18 cellular contexts compared by ENCODE assay signal in genomic region chr22:49230194-49230577, GRCh38.
DNase-seq lines count a peak whose midpoint lies in the region; ATAC-seq and TF ChIP-seq lines count a peak whose summit lies in the region.
"Had no signal": no experiment of that assay in that cellular context is flagged by ENCODE, and none has a peak within 500 bp of the region (broad histone marks: within the 10 kb centered on the region; RNA-seq: fewer than 3 reads in every experiment).

No MANE protein-coding gene starts in this region.

- H3K4me1 Mint-ChIP-seq in H9 = peaks cover 4 to 6% of the 10 kb centered on the region in 2 experiments; a peak in 3 of 4 replicates
- no peaks in the 10 kb centered on the region for H3K4me1 Mint-ChIP-seq in activated T-helper 2 cell treated with anti-CD3 and anti-CD28 coated beads, Interferon-gamma antibody, Interleukin-2, Interleukin-4, amounts not matched to agents 10 μg/mL and 5 μg/mL and 100 μg/mL, durations not matched to agents 14 hours and 24 hours and 36 hours (ENCODE audit: low read depth)
- H3K4me1 Mint-ChIP-seq: activated naive CD8-positive, alpha-beta T cell treated with anti-CD3 and anti-CD28 coated beads, Interleukin-2, amount 10 ng/mL, durations not matched to agents 7 days and 5 days had no signal

- peaks cover 14% of the 10 kb centered on the region for H3K27me3 Mint-ChIP-seq in H9 (ENCODE audit: low read depth)
- H3K27me3 Mint-ChIP-seq in activated T-helper 2 cell treated with anti-CD3 and anti-CD28 coated beads, Interferon-gamma antibody, Interleukin-2, Interleukin-4, amounts not matched to agents 10 μg/mL and 5 μg/mL and 100 μg/mL, durations not matched to agents 14 hours and 24 hours and 36 hours (ENCODE audit: low read depth) = no peaks in the 10 kb centered on the region
- H3K27me3 Mint-ChIP-seq: activated naive CD8-positive, alpha-beta T cell treated with anti-CD3 and anti-CD28 coated beads, Interleukin-2, amount 10 ng/mL, durations not matched to agents 7 days and 5 days had no signal

- no peak overlapping the region for H2BK12ac ChIP-seq in H9 (ENCODE audit: insufficient read length, low read depth, low read length)
- no peak overlapping the region for H2BK12ac ChIP-seq in mesenchymal stem cell (ENCODE audit: low read length in 2 of 2)

- no peak overlapping the region for H3K9ac ChIP-seq in H9 (ENCODE audit: extremely low read depth, insufficient read length, low read length)
- H3K9ac ChIP-seq in mesenchymal stem cell (ENCODE audit: low read length) = no peak overlapping the region
- H3K9ac ChIP-seq: KMS-11 had no signal

- no peak overlapping the region; the same call in 1 of the 2 replicates for H3K14ac ChIP-seq in H9 (ENCODE audit: insufficient read depth, low read length)
- no peak overlapping the region for H3K14ac ChIP-seq in mesenchymal stem cell (ENCODE audit: low read length in 2 of 2)

- H3K27ac Mint-ChIP-seq in H9 = no peak overlapping the region
- no peak overlapping the region for H3K27ac Mint-ChIP-seq in activated T-helper 2 cell treated with anti-CD3 and anti-CD28 coated beads, Interferon-gamma antibody, Interleukin-2, Interleukin-4, amounts not matched to agents 10 μg/mL and 5 μg/mL and 100 μg/mL, durations not matched to agents 14 hours and 24 hours and 36 hours
- H3K27ac Mint-ChIP-seq: activated naive CD8-positive, alpha-beta T cell treated with anti-CD3 and anti-CD28 coated beads, Interleukin-2, amount 10 ng/mL, durations not matched to agents 7 days and 5 days had no signal

- no peak overlapping the region for H3K4me2 ChIP-seq in H9 (ENCODE audit: insufficient read depth, insufficient read length, low read length)
- H3K4me2 ChIP-seq in mesenchymal stem cell (ENCODE audit: low read length, poor library complexity, severe bottlenecking) = no peak overlapping the region
- H3K4me2 ChIP-seq: KMS-11 had no signal

- no peak overlapping the region for H3K4me3 Mint-ChIP-seq in H9
- H3K4me3 Mint-ChIP-seq in activated T-helper 2 cell treated with anti-CD3 and anti-CD28 coated beads, Interferon-gamma antibody, Interleukin-2, Interleukin-4, amounts not matched to agents 10 μg/mL and 5 μg/mL and 100 μg/mL, durations not matched to agents 14 hours and 24 hours and 36 hours (ENCODE audit: low read depth) = no peak overlapping the region
- H3K4me3 Mint-ChIP-seq: activated naive CD8-positive, alpha-beta T cell treated with anti-CD3 and anti-CD28 coated beads, Interleukin-2, amount 10 ng/mL, durations not matched to agents 7 days and 5 days had no signal

- intact Hi-C loops in activated T-helper 2 cell treated with anti-CD3 and anti-CD28 coated beads, Interferon-gamma antibody, Interleukin-2, Interleukin-4, amounts not matched to agents 10 μg/mL and 5 μg/mL and 100 μg/mL, durations not matched to agents 14 hours and 24 hours and 36 hours (cut with micrococcal nuclease) = no loop called here

- H2BK120ac ChIP-seq in H9 (ENCODE audit: low read depth, low read length, poor library complexity, severe bottlenecking) (no peak overlapping the region), mesenchymal stem cell (ENCODE audit: low read depth, low read length) (no peak overlapping the region)

- H3K27ac ChIP-seq in H9 (ENCODE audit: insufficient read length, low read depth, low read length) (no peak overlapping the region), mesenchymal stem cell (ENCODE audit: low read length, poor library complexity, severe bottlenecking) (no peak overlapping the region)
- H3K27ac ChIP-seq: heart right ventricle, KMS-11 had no signal

- H3T11ph ChIP-seq in H9 (ENCODE audit: low read length) = no peak overlapping the region

- no peak overlapping the region for H4K5ac ChIP-seq in H9 (ENCODE audit: insufficient read length, low read depth, low read length)

- H3K36me3 Mint-ChIP-seq in H9 (ENCODE audit: insufficient read depth in 1 of 3, low read depth in 3 of 3) = no peaks in the 10 kb centered on the region; a peak in 1 of 7 replicates
- no peaks in the 10 kb centered on the region for H3K36me3 Mint-ChIP-seq in activated T-helper 2 cell treated with anti-CD3 and anti-CD28 coated beads, Interferon-gamma antibody, Interleukin-2, Interleukin-4, amounts not matched to agents 10 μg/mL and 5 μg/mL and 100 μg/mL, durations not matched to agents 14 hours and 24 hours and 36 hours (ENCODE audit: low read depth)
- H3K36me3 Mint-ChIP-seq: activated naive CD8-positive, alpha-beta T cell treated with anti-CD3 and anti-CD28 coated beads, Interleukin-2, amount 10 ng/mL, durations not matched to agents 7 days and 5 days had no signal

- H3K27me3 ChIP-seq in H9 (ENCODE audit: insufficient read depth, low read length) = no peaks in the 10 kb centered on the region
- H3K27me3 ChIP-seq in mesenchymal stem cell (ENCODE audit: control insufficient read depth in 1 of 2, insufficient read depth in 1 of 2, low read length in 2 of 2) = no peaks in the 10 kb centered on the region

- no peak for TF ChIP-seq CTCF in H9 (conservative IDR thresholded peaks at IDR 0.05)

- H3K9me3 ChIP-seq in H9 (ENCODE audit: control insufficient read depth, low read depth, low read length) (no peaks in the 10 kb centered on the region), mesenchymal stem cell (ENCODE audit: control insufficient read depth, low read length) (no peaks in the 10 kb centered on the region)

- peaks cover 0 to 2% of the 10 kb centered on the region in 2 experiments; a peak in 2 of 5 replicates for H3K9me3 Mint-ChIP-seq in H9
- H3K9me3 Mint-ChIP-seq in activated T-helper 2 cell treated with anti-CD3 and anti-CD28 coated beads, Interferon-gamma antibody, Interleukin-2, Interleukin-4, amounts not matched to agents 10 μg/mL and 5 μg/mL and 100 μg/mL, durations not matched to agents 14 hours and 24 hours and 36 hours = no peaks in the 10 kb centered on the region
- H3K9me3 Mint-ChIP-seq: activated naive CD8-positive, alpha-beta T cell treated with anti-CD3 and anti-CD28 coated beads, Interleukin-2, amount 10 ng/mL, durations not matched to agents 7 days and 5 days had no signal

- H2BK15ac ChIP-seq in H9 (ENCODE audit: low read depth, low read length) (no peak overlapping the region), mesenchymal stem cell (ENCODE audit: low read depth, poor library complexity, severe bottlenecking) (no peak overlapping the region)

- H4K8ac ChIP-seq in H9 (replicated peaks; ENCODE audit: insufficient read length, low read depth, low read length) = no peak overlapping the region
- H4K8ac ChIP-seq in mesenchymal stem cell (ENCODE audit: low read length) = no peak overlapping the region

- WGBS in H9 (ENCODE audit: extremely low coverage, insufficient read length, low lambda C conversion rate) = no CpG with 5 or more reads among the region's 3 CpGs
- WGBS in mesenchymal stem cell = 33% methylated on average over 1 of the region's 3 CpGs

- no peak overlapping the region for H3K56ac ChIP-seq in H9 (ENCODE audit: insufficient read length, low read depth, low read length)

- H3K79me2 ChIP-seq in H9 (ENCODE audit: insufficient read depth, low read length) = no peaks in the 10 kb centered on the region

- H3K18ac ChIP-seq in H9 (ENCODE audit: insufficient read length, low read depth, low read length) (no peak overlapping the region), mesenchymal stem cell (ENCODE audit: low read depth in 1 of 2, low read length in 2 of 2) (no peak overlapping the region)

- H2BK20ac ChIP-seq in H9 (ENCODE audit: low read depth, low read length, poor library complexity, severe bottlenecking) = no peak overlapping the region

- H4K20me1 ChIP-seq in H9 (ENCODE audit: control insufficient read depth, insufficient read depth, insufficient read length) = no peaks in the 10 kb centered on the region

- no peak overlapping the region for H4K91ac ChIP-seq in H9 (ENCODE audit: insufficient read length, low read depth, low read length)
- H4K91ac ChIP-seq in mesenchymal stem cell (ENCODE audit: low read length) = peak overlapping the region; percentile 48

- H3K23ac ChIP-seq in H9 (ENCODE audit: insufficient read length, low read depth, low read length) (no peak overlapping the region), mesenchymal stem cell (ENCODE audit: low read length in 2 of 2) (no peak overlapping the region)

- in situ Hi-C loops in Caki2 (cut with HindIII; ENCODE audit: low pct_unique_long_range_greater_than_20kb, low sequenced_read_pairs) = no loop called here

- H3K79me1 ChIP-seq in H9 (ENCODE audit: insufficient read depth, low read depth, low read length, poor library complexity, severe bottlenecking) (no peaks in the 10 kb centered on the region), mesenchymal stem cell (replicated peaks; ENCODE audit: low read length, poor library complexity, severe bottlenecking) (no peaks in the 10 kb centered on the region)

- H3K4me1 ChIP-seq in H9 (ENCODE audit: insufficient read depth, low read length) (no peaks in the 10 kb centered on the region; the same call in 1 of the 2 replicates), mesenchymal stem cell (ENCODE audit: control insufficient read depth, insufficient read depth, low read depth, low read length) (no peaks in the 10 kb centered on the region)
- H3K4me1 ChIP-seq: heart right ventricle had no signal

- no peak overlapping the region for H3K4ac ChIP-seq in H9 (ENCODE audit: low read depth, low read length)
- no peak overlapping the region for H3K4ac ChIP-seq in mesenchymal stem cell (ENCODE audit: low read depth in 1 of 2, low read length in 2 of 2)

- no peak for ATAC-seq in GM18873 (IDR thresholded peaks at IDR 0.05; ENCODE audit: low FRiP score, unreplicated experiment)
- ATAC-seq: heart right ventricle had no signal

- H2AFZ ChIP-seq in H9 (ENCODE audit: low read length) = no peak overlapping the region
- no peak overlapping the region for H2AFZ ChIP-seq in mesenchymal stem cell (ENCODE audit: low read depth, low read length)

- DNase-seq in Caki2 (ENCODE audit: low read depth) (peak; percentile 26), H9 (peak; percentile 54), mesenchymal stem cell (no peak), A172 (ENCODE audit: low spot score) (no peak), GM19240 (ENCODE audit: insufficient read length, low spot score) (no peak), NOMO-1 treated with DMSO at 0.1 percent for 48 hours (lab: John Stamatoyannopoulos, UW; ENCODE audit: unreplicated experiment) (no peak)
- DNase-seq in activated T-helper 2 cell treated with anti-CD3 and anti-CD28 coated beads, Interferon-gamma antibody, Interleukin-2, Interleukin-4, amounts not matched to agents 10 μg/mL and 5 μg/mL and 100 μg/mL, durations not matched to agents 14 hours and 24 hours and 36 hours (ENCODE audit: low spot score) = peak; percentile 4
- DNase-seq: activated CD4-positive, alpha-beta T cell treated with anti-CD3 and anti-CD28 coated beads for 1 hour; activated naive CD8-positive, alpha-beta T cell treated with anti-CD3 and anti-CD28 coated beads, Interleukin-2, amount 10 ng/mL, durations not matched to agents 7 days and 5 days; AML-193; DMS 273 treated with DMSO at 0.1 percent for 48 hours; effector CD4-positive, alpha-beta T cell; heart right ventricle; kidney glomerular epithelial cell; NCI-H1105; small intestine had no signal

- H3K23me2 ChIP-seq in H9 (ENCODE audit: insufficient read length, low read depth, low read length, poor library complexity, severe bottlenecking) = no peaks in the 10 kb centered on the region

- H3K36me3 ChIP-seq in mesenchymal stem cell (ENCODE audit: control insufficient read depth in 1 of 2, insufficient read depth in 2 of 2, low read depth in 1 of 2, low read length in 2 of 2) = no peaks in the 10 kb centered on the region
- H3K36me3 ChIP-seq: heart right ventricle had no signal

- H2AK5ac ChIP-seq in H9 (ENCODE audit: insufficient read length, low read length) (no peak overlapping the region), mesenchymal stem cell (ENCODE audit: low read length, severe bottlenecking) (no peak overlapping the region)

- H2BK5ac ChIP-seq in H9 (ENCODE audit: insufficient read length, low read length) (no peak overlapping the region), mesenchymal stem cell (ENCODE audit: low read depth, low read length, poor library complexity, severe bottlenecking) (no peak overlapping the region)

- no peak overlapping the region for H3K4me3 ChIP-seq in mesenchymal stem cell (ENCODE audit: insufficient read depth in 1 of 2, low read depth in 1 of 2, low read length in 2 of 2)
- H3K4me3 ChIP-seq: heart right ventricle had no signal

Comparison
In these comparisons a context has a peak if more than half of its experiments do, and no peak if none do; other contexts are left out.
1. DNase-seq: peak in Caki2 (single experiment), H9 (single experiment) and activated T-helper 2 cell treated with anti-CD3 and anti-CD28 coated beads, Interferon-gamma antibody, Interleukin-2, Interleukin-4, amounts not matched to agents 10 μg/mL and 5 μg/mL and 100 μg/mL, durations not matched to agents 14 hours and 24 hours and 36 hours (single experiment); none in mesenchymal stem cell (single experiment), A172 (single experiment), GM19240 (single experiment) and NOMO-1 treated with DMSO at 0.1 percent for 48 hours (single experiment).